8 cellular contexts compared by ENCODE assay signal in genomic region chr10:91908358-91909177, GRCh38. TPM values are rescaled to one million over a fixed set of nuclear protein-coding genes. Genes with fewer than 3 reads are reported as not detected.
DNase-seq lines count a peak whose midpoint lies in the region; ATAC-seq and TF ChIP-seq lines count a peak whose summit lies in the region.

No MANE protein-coding gene starts in this region.

- H3K27ac Mint-ChIP-seq in CD8-positive, alpha-beta memory T cell: peak overlapping the region; percentile 81 to 95 (median 89)
- H3K27ac Mint-ChIP-seq in mesothelial cell of epicardium: peak overlapping the region; percentile 88

- H3K9ac ChIP-seq in endocrine pancreas (ENCODE audit: control insufficient read depth, insufficient read depth, low read length): peak overlapping the region; percentile 67

- peak; percentile 96 for ATAC-seq in GM19395 (IDR thresholded peaks at IDR 0.05; ENCODE audit: unreplicated experiment)
- ATAC-seq in HG03521 (IDR thresholded peaks at IDR 0.05; ENCODE audit: unreplicated experiment): peak; percentile 88

- peaks cover 0 to 16% (median 3%) of the 10 kb centered on the region in 3 donors for H3K36me3 Mint-ChIP-seq in CD8-positive, alpha-beta memory T cell
- H3K36me3 Mint-ChIP-seq in mesothelial cell of epicardium: peaks cover 6% of the 10 kb centered on the region

- DNase-seq in CD8-positive, alpha-beta memory T cell: peak; percentile 45 to 77 (median 71)
- DNase-seq in NCI-H82 (lab: John Stamatoyannopoulos, UW) (peak; percentile 85), mesothelial cell of epicardium (ENCODE audit: low spot score in 2 of 2, unreplicated experiment in 2 of 2) (peak; percentile 41 to 71)
- peak; percentile 92 for DNase-seq in activated CD8-positive, alpha-beta memory T cell treated with anti-CD3 and anti-CD28 coated beads for 24 hours
- peak; percentile 49 to 50 for DNase-seq in stimulated activated CD8-positive, alpha-beta memory T cell treated with anti-CD3 and anti-CD28 coated beads, Interleukin-2, amount 100 ng/mL, for 1 hour (ENCODE audit: low read depth in 2 of 2)

- H3K4me1 ChIP-seq in CD8-positive, alpha-beta memory T cell (ENCODE audit: insufficient read depth, low read length): peaks cover 19% of the 10 kb centered on the region
- H3K4me1 ChIP-seq in endocrine pancreas (ENCODE audit: control insufficient read depth, insufficient read depth, low read length): no peaks in the 10 kb centered on the region

- peaks cover 0 to 7% of the 10 kb centered on the region in 2 donors for H3K27me3 Mint-ChIP-seq in CD8-positive, alpha-beta memory T cell
- H3K27me3 Mint-ChIP-seq in mesothelial cell of epicardium (ENCODE audit: low read depth): peaks cover 4% of the 10 kb centered on the region

- POLR2A ChIA-PET in CD8-positive, alpha-beta memory T cell (lab: Charles Lee): interaction anchor here (0.8 to 2.4 kb wide), 7 partner anchors 10 to 745 kb away, joined by 3 to 27 read pairs (median 6); partner anchors contain the start of genes BTAF1 and TNKS2

- no peak for TF ChIP-seq CTCF in mesothelial cell of epicardium (IDR thresholded peaks at IDR 0.05; ENCODE audit: unreplicated experiment)

- CTCF ChIA-PET in CD8-positive, alpha-beta memory T cell (lab: Charles Lee): interaction anchor here (0.7 to 2.8 kb wide), 15 partner anchors 10 to 611 kb away, joined by 3 to 34 read pairs (median 4); partner anchors contain the start of genes BTAF1 and TNKS2

- H3K36me3 ChIP-seq in CD8-positive, alpha-beta memory T cell (ENCODE audit: insufficient read depth, low read length): no peaks in the 10 kb centered on the region
- no peaks in the 10 kb centered on the region for H3K36me3 ChIP-seq in endocrine pancreas (ENCODE audit: control insufficient read depth, insufficient read depth, low read length)

- H3K27ac ChIP-seq in CD8-positive, alpha-beta memory T cell (ENCODE audit: low read depth, low read length): peak overlapping the region; percentile 70

- peak overlapping the region; percentile 93 for H3K4me3 ChIP-seq in CD8-positive, alpha-beta memory T cell (ENCODE audit: low read length)
- peak overlapping the region; percentile 99 for H3K4me3 ChIP-seq in endocrine pancreas (ENCODE audit: control insufficient read depth, insufficient read depth, low read length)

- no peaks in the 10 kb centered on the region for H3K9me3 ChIP-seq in CD8-positive, alpha-beta memory T cell (ENCODE audit: low read length)
- no peaks in the 10 kb centered on the region for H3K9me3 ChIP-seq in endocrine pancreas (ENCODE audit: control insufficient read depth, low read length)

- H3K9me3 Mint-ChIP-seq in CD8-positive, alpha-beta memory T cell: no peaks in the 10 kb centered on the region
- H3K9me3 Mint-ChIP-seq in mesothelial cell of epicardium: no peaks in the 10 kb centered on the region

- H3K27me3 ChIP-seq in CD8-positive, alpha-beta memory T cell (ENCODE audit: insufficient read depth, low read length, poor library complexity, severe bottlenecking): no peaks in the 10 kb centered on the region
- H3K27me3 ChIP-seq in endocrine pancreas (ENCODE audit: control insufficient read depth, insufficient read depth, low read length): no peaks in the 10 kb centered on the region

- peaks cover 16 to 34% (median 32%) of the 10 kb centered on the region in 3 donors for H3K4me1 Mint-ChIP-seq in CD8-positive, alpha-beta memory T cell
- peaks cover 18% of the 10 kb centered on the region for H3K4me1 Mint-ChIP-seq in mesothelial cell of epicardium

- H3K4me3 Mint-ChIP-seq in CD8-positive, alpha-beta memory T cell: peak overlapping the region; percentile 88 to 97 (median 93)
- H3K4me3 Mint-ChIP-seq in mesothelial cell of epicardium: peak overlapping the region; percentile 87

RNA-seq across cellular contexts. Expression of gene FGFBP3, which starts 0.7 kb away (rescaled TPM):
- 1 to 10 TPM; 3.1 to 3.6 TPM for total RNA-seq in CD8-positive, alpha-beta memory T cell
- polyA plus RNA-seq in CD8-positive, alpha-beta memory T cell: 3.4 TPM
- total RNA-seq in mesothelial cell of epicardium: 3.5 to 3.7 TPM (median 3.6 TPM) in 3 replicates

RNA-seq across cellular contexts. Expression of gene BTAF1, which starts 15.0 kb away (rescaled TPM):
- total RNA-seq in CD8-positive, alpha-beta memory T cell: 10 to 100 TPM; 48.5 to 51.0 TPM
- polyA plus RNA-seq in CD8-positive, alpha-beta memory T cell: 8.0 TPM
- total RNA-seq in mesothelial cell of epicardium: 54.2 to 57.1 TPM (median 55.3 TPM) in 3 replicates

Comparison
In these comparisons a context has a peak if more than half of its experiments do, and no peak if none do; other contexts are left out.
1. Peak in every context shown above with its lines: DNase-seq, ATAC-seq, H3K4me3 ChIP-seq and H3K27ac ChIP-seq.